In the genomic region with DNA sequence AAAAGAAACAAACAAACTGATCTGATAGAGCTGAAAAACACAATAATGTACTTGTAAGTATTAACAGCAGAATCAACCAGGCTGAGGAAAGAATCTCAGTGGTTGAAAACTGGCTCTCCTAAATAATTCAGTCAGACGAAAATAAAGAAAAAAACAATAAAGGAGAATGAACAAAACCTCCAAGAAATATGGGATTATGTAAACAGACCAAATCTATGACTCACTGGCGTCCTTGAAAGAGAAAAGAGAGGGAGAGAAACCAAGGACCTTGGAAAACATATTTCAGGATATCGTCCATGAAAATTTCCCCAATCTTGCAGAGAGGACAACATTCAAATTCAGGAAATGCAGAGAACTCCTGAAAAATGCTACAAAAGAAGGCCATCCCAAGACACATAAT, we compare ENCODE assay signal across 17 cellular contexts.
"Had no signal": no experiment of that assay in that cellular context is flagged by ENCODE, and none has a peak within 500 bp of the region (broad histone marks: within the 10 kb centered on the region; RNA-seq: fewer than 3 reads in every experiment).

No MANE protein-coding gene starts in this region.

- H3K27ac ChIP-seq: pancreas, sigmoid colon, spleen, tibial nerve, vagina had no signal

- FAIRE-seq: colon, islet of Langerhans, pancreas had no signal

- H3K4me1 Mint-ChIP-seq: activated CD4-positive, alpha-beta T cell treated with anti-CD3 and anti-CD28 coated beads, Interleukin-2, amount 10 ng/mL, durations not matched to agents 24 days and 14 days; activated naive CD8-positive, alpha-beta T cell treated with anti-CD3 and anti-CD28 coated beads, Interleukin-2, amount 10 ng/mL, durations not matched to agents 7 days and 5 days; stimulated activated effector memory CD8-positive, alpha-beta T cell treated with anti-CD3 and anti-CD28 coated beads, Interleukin-12 subunit alpha, Interleukin-12 subunit beta, amount 100 ng/mL, for 72 hours had no signal

- H3K9me3 ChIP-seq: pancreas, vagina had no signal

- H3K4me3 Mint-ChIP-seq: activated CD4-positive, alpha-beta T cell treated with anti-CD3 and anti-CD28 coated beads, Interleukin-2, amount 10 ng/mL, durations not matched to agents 24 days and 14 days; activated naive CD8-positive, alpha-beta T cell treated with anti-CD3 and anti-CD28 coated beads, Interleukin-2, amount 10 ng/mL, durations not matched to agents 7 days and 5 days; stimulated activated effector memory CD8-positive, alpha-beta T cell treated with anti-CD3 and anti-CD28 coated beads, Interleukin-12 subunit alpha, Interleukin-12 subunit beta, amount 100 ng/mL, for 72 hours had no signal

- H3K4me1 ChIP-seq: pancreas, sigmoid colon, tibial nerve, vagina had no signal

- H3K27ac Mint-ChIP-seq: activated CD4-positive, alpha-beta T cell treated with anti-CD3 and anti-CD28 coated beads, Interleukin-2, amount 10 ng/mL, durations not matched to agents 24 days and 14 days; activated naive CD8-positive, alpha-beta T cell treated with anti-CD3 and anti-CD28 coated beads, Interleukin-2, amount 10 ng/mL, durations not matched to agents 7 days and 5 days; stimulated activated effector memory CD8-positive, alpha-beta T cell treated with anti-CD3 and anti-CD28 coated beads, Interleukin-12 subunit alpha, Interleukin-12 subunit beta, amount 100 ng/mL, for 72 hours had no signal

- H3K36me3 ChIP-seq: pancreas, sigmoid colon, spleen, vagina had no signal

- H3K4me3 ChIP-seq: lung, pancreas, sigmoid colon, spleen, tibial nerve, vagina had no signal

- H3K9me3 Mint-ChIP-seq: activated CD4-positive, alpha-beta T cell treated with anti-CD3 and anti-CD28 coated beads, Interleukin-2, amount 10 ng/mL, durations not matched to agents 24 days and 14 days had no signal

- H3K27me3 Mint-ChIP-seq: activated naive CD8-positive, alpha-beta T cell treated with anti-CD3 and anti-CD28 coated beads, Interleukin-2, amount 10 ng/mL, durations not matched to agents 7 days and 5 days; naive B cell had no signal

- DNase-seq: activated CD4-positive, alpha-beta T cell treated with anti-CD3 and anti-CD28 coated beads, Interleukin-2, amount 10 ng/mL, durations not matched to agents 24 days and 14 days; activated CD4-positive, CD25-positive, alpha-beta regulatory T cell; activated naive CD4-positive, alpha-beta T cell; activated naive CD8-positive, alpha-beta T cell treated with anti-CD3 and anti-CD28 coated beads, Interleukin-2, amount 10 ng/mL, durations not matched to agents 7 days and 5 days; aorta; left colon; naive B cell; pancreas; sigmoid colon; spleen; stimulated activated CD4-positive, alpha-beta T cell treated with anti-CD3 and anti-CD28 coated beads, Interleukin-2, amount 100 ng/mL, for 24 hours had no signal

- H3K36me3 Mint-ChIP-seq: activated naive CD8-positive, alpha-beta T cell treated with anti-CD3 and anti-CD28 coated beads, Interleukin-2, amount 10 ng/mL, durations not matched to agents 7 days and 5 days; stimulated activated effector memory CD8-positive, alpha-beta T cell treated with anti-CD3 and anti-CD28 coated beads, Interleukin-12 subunit alpha, Interleukin-12 subunit beta, amount 100 ng/mL, for 72 hours had no signal

- ATAC-seq: left colon; pancreas; stimulated activated effector memory CD8-positive, alpha-beta T cell treated with anti-CD3 and anti-CD28 coated beads, Interleukin-12 subunit alpha, Interleukin-12 subunit beta, amount 100 ng/mL, for 72 hours had no signal

- H3K27me3 ChIP-seq: pancreas, sigmoid colon, spleen, tibial nerve, vagina had no signal
